Comparison of ENCODE assay signal across 1 cellular context in genomic region chr10:114663631-114664030, GRCh38.
TF ChIP-seq lines count a peak whose summit lies in the region.

No MANE protein-coding gene starts in this region.

TF ChIP-seq in H1, 55 proteins besides CTCF, POLR2A, EP300 and RAD21:
- TF ChIP-seq SRF (IDR thresholded peaks at IDR 0.05; ENCODE audit: low read depth, low read length) (no peak), CTBP2 (IDR thresholded peaks at IDR 0.05; ENCODE audit: borderline replicate concordance, insufficient read depth, insufficient read length, low read length) (no peak), JUND (IDR thresholded peaks at IDR 0.05; ENCODE audit: low read length) (no peak), GTF2F1 (IDR thresholded peaks at IDR 0.05; ENCODE audit: borderline replicate concordance, low read depth, low read length) (no peak), TBP (IDR thresholded peaks at IDR 0.05; ENCODE audit: low read depth, low read length) (no peak), BCL11A (IDR thresholded peaks at IDR 0.05; ENCODE audit: low read depth in 2 of 2, low read length in 2 of 2) (no peak), SP1 (IDR thresholded peaks at IDR 0.05; ENCODE audit: low read depth, low read length) (no peak), MAX (IDR thresholded peaks at IDR 0.05) (no peak), TEAD4 (IDR thresholded peaks at IDR 0.05; ENCODE audit: low read depth, low read length) (no peak), SP2 (IDR thresholded peaks at IDR 0.05; ENCODE audit: low read length) (no peak)
